ENCODE assay signal across 1 cellular context in the genomic region with DNA sequence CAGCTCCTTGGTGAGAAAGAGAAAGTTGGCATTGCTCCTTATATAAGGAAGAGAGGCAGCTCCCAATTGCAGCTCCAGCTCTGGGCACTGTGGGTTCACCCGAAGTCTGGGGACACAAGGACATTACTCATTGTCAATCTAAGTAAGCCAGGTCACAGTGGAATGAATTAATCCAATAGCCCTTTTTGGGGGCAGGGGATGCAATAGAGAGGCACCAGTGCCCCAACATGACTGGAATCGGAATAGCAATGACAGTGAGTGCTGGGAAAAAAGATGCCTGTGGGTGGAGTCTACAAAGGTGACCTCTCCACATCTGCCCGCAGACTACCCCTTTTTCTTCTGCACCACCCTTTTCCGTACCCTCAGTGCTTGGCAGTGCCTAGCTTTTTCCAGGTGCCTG.
TF ChIP-seq lines count a peak whose summit lies in the region.

No MANE protein-coding gene starts in this region.

TF ChIP-seq in HCT116, 20 proteins besides CTCF, POLR2A, EP300 and RAD21 (continued from another document):
- TF ChIP-seq, protein P1, sequence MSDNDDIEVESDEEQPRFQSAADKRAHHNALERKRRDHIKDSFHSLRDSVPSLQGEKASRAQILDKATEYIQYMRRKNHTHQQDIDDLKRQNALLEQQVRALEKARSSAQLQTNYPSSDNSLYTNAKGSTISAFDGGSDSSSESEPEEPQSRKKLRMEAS (IDR thresholded peaks at IDR 0.05), result no peak
- TF ChIP-seq POLR2AphosphoS5 (IDR thresholded peaks at IDR 0.05; ENCODE audit: low read depth, low read length) (no peak), JUND (IDR thresholded peaks at IDR 0.05) (no peak), YY1 (IDR thresholded peaks at IDR 0.05; ENCODE audit: extremely low read depth, insufficient replicate concordance, low read depth, low read length) (no peak), SIN3A (IDR thresholded peaks at IDR 0.05; ENCODE audit: low read depth) (no peak), EGR1 (IDR thresholded peaks at IDR 0.05; ENCODE audit: low read depth) (no peak), FOSL1 (IDR thresholded peaks at IDR 0.05; ENCODE audit: low read depth) (no peak), EZH2phosphoT487 (IDR thresholded peaks at IDR 0.05; ENCODE audit: borderline replicate concordance) (no peak)
- TF ChIP-seq, protein P2, sequence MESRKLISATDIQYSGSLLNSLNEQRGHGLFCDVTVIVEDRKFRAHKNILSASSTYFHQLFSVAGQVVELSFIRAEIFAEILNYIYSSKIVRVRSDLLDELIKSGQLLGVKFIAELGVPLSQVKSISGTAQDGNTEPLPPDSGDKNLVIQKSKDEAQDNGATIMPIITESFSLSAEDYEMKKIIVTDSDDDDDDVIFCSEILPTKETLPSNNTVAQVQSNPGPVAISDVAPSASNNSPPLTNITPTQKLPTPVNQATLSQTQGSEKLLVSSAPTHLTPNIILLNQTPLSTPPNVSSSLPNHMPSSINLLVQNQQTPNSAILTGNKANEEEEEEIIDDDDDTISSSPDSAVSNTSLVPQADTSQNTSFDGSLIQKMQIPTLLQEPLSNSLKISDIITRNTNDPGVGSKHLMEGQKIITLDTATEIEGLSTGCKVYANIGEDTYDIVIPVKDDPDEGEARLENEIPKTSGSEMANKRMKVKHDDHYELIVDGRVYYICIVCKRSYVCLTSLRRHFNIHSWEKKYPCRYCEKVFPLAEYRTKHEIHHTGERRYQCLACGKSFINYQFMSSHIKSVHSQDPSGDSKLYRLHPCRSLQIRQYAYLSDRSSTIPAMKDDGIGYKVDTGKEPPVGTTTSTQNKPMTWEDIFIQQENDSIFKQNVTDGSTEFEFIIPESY (IDR thresholded peaks at IDR 0.05; ENCODE audit: extremely low read depth, insufficient replicate concordance, low read length), result no peak
